10 cellular contexts compared by ENCODE assay signal in genomic region chr20:41247523-41248370, GRCh38.
DNase-seq lines count a peak whose midpoint lies in the region; ATAC-seq and TF ChIP-seq lines count a peak whose summit lies in the region.
"Had no signal": no experiment of that assay in that cellular context is flagged by ENCODE, and none has a peak within 500 bp of the region (broad histone marks: within the 10 kb centered on the region; RNA-seq: fewer than 3 reads in every experiment).

No MANE protein-coding gene starts in this region.

- no peaks in the 10 kb centered on the region for H3K9me2 ChIP-seq in GM23248 (ENCODE audit: insufficient read depth)

- H3K4me3 ChIP-seq in GM23248 = peak overlapping the region; percentile 65
- no peak overlapping the region for H3K4me3 ChIP-seq in astrocyte of the spinal cord (ENCODE audit: low read depth, low read length)
- no peak overlapping the region for H3K4me3 ChIP-seq in lower lobe of right lung
- no peak overlapping the region for H3K4me3 ChIP-seq in skin epidermis

- H3K27me3 ChIP-seq in GM23248 (replicated peaks; ENCODE audit: insufficient read depth) = no peaks in the 10 kb centered on the region
- H3K27me3 ChIP-seq in lower lobe of right lung (ENCODE audit: low read depth) = no peaks in the 10 kb centered on the region

- peak overlapping the region; percentile 69 for H3K4me2 ChIP-seq in GM23248 (ENCODE audit: unreplicated experiment)

- peak overlapping the region; percentile 82 for H3K27ac ChIP-seq in GM23248
- H3K27ac ChIP-seq in lower lobe of right lung = peak overlapping the region; percentile 82
- peak overlapping the region in 17 of 21 experiments; percentile 6 to 89 (median 68) for H3K27ac ChIP-seq in skin epidermis

- TF ChIP-seq CTCF in astrocyte of the spinal cord (IDR thresholded peaks at IDR 0.05; ENCODE audit: low read depth, low read length) = no peak
- TF ChIP-seq CTCF in lower lobe of right lung (IDR thresholded peaks at IDR 0.05) = no peak
- TF ChIP-seq CTCF in activated CD8-positive, alpha-beta T cell treated with anti-CD3 and anti-CD28 coated beads for 36 hours (IDR thresholded peaks at IDR 0.05) = no peak

- intact Hi-C loops in lower lobe of right lung (cut with DNase I) = no loop called here
- intact Hi-C loops in activated CD8-positive, alpha-beta T cell treated with anti-CD3 and anti-CD28 coated beads for 36 hours (cut with micrococcal nuclease) = no loop called here

- H3K27ac Mint-ChIP-seq in activated CD8-positive, alpha-beta T cell treated with anti-CD3 and anti-CD28 coated beads for 36 hours = no peak overlapping the region

- H3K9me3 ChIP-seq in GM23248 (ENCODE audit: low read depth) = no peaks in the 10 kb centered on the region
- no peaks in the 10 kb centered on the region for H3K9me3 ChIP-seq in lower lobe of right lung

- ATAC-seq in lower lobe of right lung = no peak
- ATAC-seq in activated CD8-positive, alpha-beta T cell treated with anti-CD3 and anti-CD28 coated beads for 36 hours = no peak

- POLR2A ChIA-PET in activated CD8-positive, alpha-beta T cell treated with anti-CD3 and anti-CD28 coated beads for 36 hours (lab: Charles Lee) = no interaction called here

- H3K36me3 ChIP-seq in GM23248 (ENCODE audit: low read depth) = no peaks in the 10 kb centered on the region
- H3K36me3 ChIP-seq in lower lobe of right lung = no peaks in the 10 kb centered on the region

- peak overlapping the region; percentile 58 for H3K9ac ChIP-seq in GM23248

- no peaks in the 10 kb centered on the region for H3K9me3 Mint-ChIP-seq in activated CD8-positive, alpha-beta T cell treated with anti-CD3 and anti-CD28 coated beads for 36 hours

- no peak overlapping the region for H3K4me3 Mint-ChIP-seq in activated CD8-positive, alpha-beta T cell treated with anti-CD3 and anti-CD28 coated beads for 36 hours

- H3F3A ChIP-seq in GM23248 (ENCODE audit: insufficient read depth) = peaks cover 59% of the 10 kb centered on the region

- H3K79me2 ChIP-seq in GM23248 (ENCODE audit: insufficient read depth) = peaks cover 87% of the 10 kb centered on the region

- 64 to 66% methylated on average over 7 of the region's 7 CpGs for WGBS in GM23248 (ENCODE audit: low coverage in 1 of 2, low lambda C conversion rate in 2 of 2, missing lambda C conversion rate in 2 of 2), 2 experiments

- H3K4me1 ChIP-seq in GM23248 (ENCODE audit: insufficient read depth) (peaks cover 40% of the 10 kb centered on the region), lower lobe of right lung (peaks cover 60% of the 10 kb centered on the region)

- H4K20me1 ChIP-seq in GM23248 (ENCODE audit: insufficient read depth) = no peaks in the 10 kb centered on the region

- no peaks in the 10 kb centered on the region for H3K27me3 Mint-ChIP-seq in activated CD8-positive, alpha-beta T cell treated with anti-CD3 and anti-CD28 coated beads for 36 hours

- in situ Hi-C loops in GM23248 (cut with MboI) = no loop called here
- in situ Hi-C loops in astrocyte of the spinal cord (cut with HindIII; ENCODE audit: low sequenced_read_pairs) = no loop called here

- no peak overlapping the region for H2AFZ ChIP-seq in GM23248

- DNase-seq in GM23248 = no peak
- DNase-seq in astrocyte of the spinal cord (ENCODE audit: low read depth, low spot score) = peak; percentile 23
- no peak for DNase-seq in lower lobe of right lung
- no peak for DNase-seq in NOMO-1 (lab: John Stamatoyannopoulos, UW; ENCODE audit: unreplicated experiment in 2 of 2)
- DNase-seq in activated CD8-positive, alpha-beta T cell treated with anti-CD3 and anti-CD28 coated beads for 36 hours = no peak
- DNase-seq in NCI-H446 treated with DMSO at 0.1 percent for 48 hours (lab: John Stamatoyannopoulos, UW) = no peak
- DNase-seq in pons (ENCODE audit: low spot score) = no peak
- DNase-seq: AML-193, RPMI8226 had no signal

- CTCF ChIA-PET in activated CD8-positive, alpha-beta T cell treated with anti-CD3 and anti-CD28 coated beads for 36 hours (lab: Charles Lee) = interaction anchor here (0.5 to 0.6 kb wide), 2 partner anchors 10 to 16 kb away, joined by 3 read pairs; no protein-coding TSS in a partner anchor

- no peaks in the 10 kb centered on the region for H3K36me3 Mint-ChIP-seq in activated CD8-positive, alpha-beta T cell treated with anti-CD3 and anti-CD28 coated beads for 36 hours (ENCODE audit: low read depth)

- H3K4me1 Mint-ChIP-seq in activated CD8-positive, alpha-beta T cell treated with anti-CD3 and anti-CD28 coated beads for 36 hours (ENCODE audit: low read depth) = peaks cover 21% of the 10 kb centered on the region
